22 cellular contexts compared by ENCODE assay signal in genomic region chr1:169339773-169340172, GRCh38.
"Had no signal": no experiment of that assay in that cellular context is flagged by ENCODE, and none has a peak within 500 bp of the region (broad histone marks: within the 10 kb centered on the region; RNA-seq: fewer than 3 reads in every experiment).

No MANE protein-coding gene starts in this region.

- H3K36me3 Mint-ChIP-seq: natural killer cell had no signal

- DNase-seq: activated CD4-positive, alpha-beta T cell treated with anti-CD3 and anti-CD28 coated beads, Interleukin-2, amount 50 U/mL, for 48 hours; activated CD8-positive, alpha-beta memory T cell treated with anti-CD3 and anti-CD28 coated beads, Interleukin-2, amount 10 ng/mL, durations not matched to agents 7 days and 5 days; activated gamma-delta T cell; activated T-cell treated with anti-CD3 and anti-CD28 coated beads, Interleukin-2, amount 50 U/mL, for 1 hour; anterior cingulate cortex; caudate nucleus; dorsolateral prefrontal cortex; foreskin melanocyte; kidney; natural killer cell; ovary; psoas muscle; right cardiac atrium; SK-N-SH; small intestine; stimulated activated CD4-positive, alpha-beta T cell treated with anti-CD3 and anti-CD28 coated beads, Interleukin-15, amount 100 ng/mL, for 24 hours; stimulated activated CD4-positive, alpha-beta T cell treated with anti-CD3 and anti-CD28 coated beads, Interleukin-2, amount 100 ng/mL, for 48 hours; T-cell; WERI-Rb-1 had no signal

- H3K4me3 ChIP-seq: dorsolateral prefrontal cortex, lung, ovary, psoas muscle had no signal

- H3K27ac Mint-ChIP-seq: activated CD8-positive, alpha-beta memory T cell treated with anti-CD3 and anti-CD28 coated beads, Interleukin-2, amount 10 ng/mL, durations not matched to agents 7 days and 5 days; brain; natural killer cell; T-cell had no signal

- H3K27ac ChIP-seq: dorsolateral prefrontal cortex, ovary, psoas muscle, WERI-Rb-1 had no signal

- H3K9me3 ChIP-seq: ovary, psoas muscle, SK-N-SH had no signal

- H3K9ac ChIP-seq: SK-N-SH had no signal

- H3K4me2 ChIP-seq: SK-N-SH had no signal

- H3K27me3 ChIP-seq: dorsolateral prefrontal cortex, ovary had no signal

- H3K4me1 Mint-ChIP-seq: brain had no signal

- H3K9me3 Mint-ChIP-seq: natural killer cell had no signal

- H3K27me3 Mint-ChIP-seq: activated CD8-positive, alpha-beta memory T cell treated with anti-CD3 and anti-CD28 coated beads, Interleukin-2, amount 10 ng/mL, durations not matched to agents 7 days and 5 days; brain; T-cell had no signal

- H3K36me3 ChIP-seq: ovary, WERI-Rb-1 had no signal

- H3K4me3 Mint-ChIP-seq: activated CD8-positive, alpha-beta memory T cell treated with anti-CD3 and anti-CD28 coated beads, Interleukin-2, amount 10 ng/mL, durations not matched to agents 7 days and 5 days; brain; natural killer cell; T-cell had no signal

- H3K4me1 ChIP-seq: psoas muscle had no signal

- ATAC-seq: activated CD8-positive, alpha-beta memory T cell treated with anti-CD3 and anti-CD28 coated beads, Interleukin-2, amount 10 ng/mL, durations not matched to agents 7 days and 5 days; left lobe of liver; natural killer cell; psoas muscle; right cardiac atrium; T-cell had no signal
